18 cellular contexts compared by ENCODE assay signal in the genomic region with DNA sequence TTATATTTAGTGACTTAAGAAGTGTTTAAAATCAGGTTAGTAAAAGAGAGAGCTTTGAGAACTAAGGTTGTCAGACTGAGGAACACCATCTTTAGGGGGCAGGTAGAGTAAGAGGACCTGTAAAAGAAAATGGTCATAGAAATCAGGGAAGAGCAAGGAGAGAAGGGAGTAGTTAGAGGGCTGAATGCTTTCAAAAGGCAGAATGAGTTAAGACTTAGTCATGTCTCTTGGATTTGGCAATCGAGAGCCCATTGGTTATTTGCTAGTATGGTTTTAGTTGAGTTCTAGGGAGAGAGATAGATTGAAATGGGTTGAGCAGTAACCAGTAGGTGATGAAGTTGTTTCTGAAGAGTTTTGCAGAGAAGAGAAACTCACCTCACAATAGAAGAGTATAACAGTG. TPM values are rescaled to one million over a fixed set of nuclear protein-coding genes. Genes with fewer than 3 reads are reported as not detected.
A peak's percentile ranks its signal among the peaks of the same experiment; 100 is the strongest.
DNase-seq lines count a peak whose midpoint lies in the region; ATAC-seq and TF ChIP-seq lines count a peak whose summit lies in the region.
"Had no signal": no experiment of that assay in that cellular context is flagged by ENCODE, and none has a peak within 500 bp of the region (broad histone marks: within the 10 kb centered on the region; RNA-seq: fewer than 3 reads in every experiment).

No MANE protein-coding gene starts in this region.

- no peak for ATAC-seq in activated T-cell treated with anti-CD3 and anti-CD28 coated beads, Interleukin-2, amount 50 U/mL, for 72 hours (replicated peaks in 1 of 2)
- peak; percentile 76 for ATAC-seq in esophagus mucosa
- ATAC-seq in stimulated activated effector memory CD8-positive, alpha-beta T cell treated with anti-CD3 and anti-CD28 coated beads, Interleukin-12 subunit alpha, Interleukin-12 subunit beta, amount 100 ng/mL, for 72 hours: no peak
- no peak for ATAC-seq in HG02885 (IDR thresholded peaks at IDR 0.05; ENCODE audit: poor library complexity, unreplicated experiment)
- ATAC-seq: activated CD8-positive, alpha-beta memory T cell treated with anti-CD3 and anti-CD28 coated beads, Interleukin-2, amount 10 ng/mL, durations not matched to agents 7 days and 5 days had no signal

- peaks cover 5% of the 10 kb centered on the region for H3K4me1 Mint-ChIP-seq in activated T-cell treated with anti-CD3 and anti-CD28 coated beads, Interleukin-2, amount 50 U/mL, for 72 hours (ENCODE audit: low read depth)
- no peaks in the 10 kb centered on the region for H3K4me1 Mint-ChIP-seq in stimulated activated effector memory CD8-positive, alpha-beta T cell treated with anti-CD3 and anti-CD28 coated beads, Interleukin-12 subunit alpha, Interleukin-12 subunit beta, amount 100 ng/mL, for 72 hours
- H3K4me1 Mint-ChIP-seq: activated B cell treated with CpG ODN at 0.5 μM for 24 hours; activated CD8-positive, alpha-beta memory T cell treated with anti-CD3 and anti-CD28 coated beads, Interleukin-2, amount 10 ng/mL, durations not matched to agents 7 days and 5 days; activated naive CD4-positive, alpha-beta T cell treated with anti-CD3 and anti-CD28 coated beads, Interleukin-2, amount 50 U/mL, for 24 hours had no signal

- H3K36me3 Mint-ChIP-seq in activated T-cell treated with anti-CD3 and anti-CD28 coated beads, Interleukin-2, amount 50 U/mL, for 72 hours (ENCODE audit: insufficient read depth in 2 of 2): peaks cover 0 to 12% of the 10 kb centered on the region in 2 donors
- peaks cover 87% of the 10 kb centered on the region for H3K36me3 Mint-ChIP-seq in stimulated activated effector memory CD8-positive, alpha-beta T cell treated with anti-CD3 and anti-CD28 coated beads, Interleukin-12 subunit alpha, Interleukin-12 subunit beta, amount 100 ng/mL, for 72 hours

- peaks cover 76% of the 10 kb centered on the region for H3K36me3 ChIP-seq in left ventricle myocardium inferior

- no peaks in the 10 kb centered on the region for H3K27me3 ChIP-seq in left ventricle myocardium inferior (ENCODE audit: low read depth)
- H3K27me3 ChIP-seq: esophagus squamous epithelium, neutrophil had no signal

- no peak overlapping the region for H3K4me3 ChIP-seq in left ventricle myocardium inferior
- no peak overlapping the region for H3K4me3 ChIP-seq in lower leg skin (ENCODE audit: low read depth, poor library complexity, severe bottlenecking)
- H3K4me3 ChIP-seq: esophagus squamous epithelium had no signal

- intact Hi-C loops in left ventricle myocardium inferior (cut with micrococcal nuclease): no loop called here
- intact Hi-C loops in lower leg skin (cut with DNase I; ENCODE audit: low total_unique reads): no loop called here

- H3K9me3 Mint-ChIP-seq in activated T-cell treated with anti-CD3 and anti-CD28 coated beads, Interleukin-2, amount 50 U/mL, for 72 hours: no peaks in the 10 kb centered on the region
- no peaks in the 10 kb centered on the region for H3K9me3 Mint-ChIP-seq in stimulated activated effector memory CD8-positive, alpha-beta T cell treated with anti-CD3 and anti-CD28 coated beads, Interleukin-12 subunit alpha, Interleukin-12 subunit beta, amount 100 ng/mL, for 72 hours
- H3K9me3 Mint-ChIP-seq: activated B cell treated with CpG ODN at 0.5 μM for 24 hours; activated naive CD4-positive, alpha-beta T cell treated with anti-CD3 and anti-CD28 coated beads, Interleukin-2, amount 50 U/mL, for 24 hours had no signal

- H3K27ac Mint-ChIP-seq in activated T-cell treated with anti-CD3 and anti-CD28 coated beads, Interleukin-2, amount 50 U/mL, for 72 hours: peak overlapping the region; percentile 30
- H3K27ac Mint-ChIP-seq in stimulated activated effector memory CD8-positive, alpha-beta T cell treated with anti-CD3 and anti-CD28 coated beads, Interleukin-12 subunit alpha, Interleukin-12 subunit beta, amount 100 ng/mL, for 72 hours: peak overlapping the region; percentile 2
- H3K27ac Mint-ChIP-seq: activated B cell treated with CpG ODN at 0.5 μM for 24 hours; activated CD8-positive, alpha-beta memory T cell treated with anti-CD3 and anti-CD28 coated beads, Interleukin-2, amount 10 ng/mL, durations not matched to agents 7 days and 5 days; activated naive CD4-positive, alpha-beta T cell treated with anti-CD3 and anti-CD28 coated beads, Interleukin-2, amount 50 U/mL, for 24 hours had no signal

- no peaks in the 10 kb centered on the region for H3K4me1 ChIP-seq in left ventricle myocardium inferior

- TF ChIP-seq CTCF in left ventricle myocardium inferior (IDR thresholded peaks at IDR 0.05; ENCODE audit: borderline replicate concordance) (no peak), lower leg skin (IDR thresholded peaks at IDR 0.05) (no peak)

- H3K27ac ChIP-seq in left ventricle myocardium inferior (replicated peaks): no peak overlapping the region
- H3K27ac ChIP-seq: esophagus squamous epithelium, neutrophil had no signal

- no peak overlapping the region for H3K4me3 Mint-ChIP-seq in activated T-cell treated with anti-CD3 and anti-CD28 coated beads, Interleukin-2, amount 50 U/mL, for 72 hours
- H3K4me3 Mint-ChIP-seq in stimulated activated effector memory CD8-positive, alpha-beta T cell treated with anti-CD3 and anti-CD28 coated beads, Interleukin-12 subunit alpha, Interleukin-12 subunit beta, amount 100 ng/mL, for 72 hours: no peak overlapping the region
- H3K4me3 Mint-ChIP-seq: activated B cell treated with CpG ODN at 0.5 μM for 24 hours; activated CD8-positive, alpha-beta memory T cell treated with anti-CD3 and anti-CD28 coated beads, Interleukin-2, amount 10 ng/mL, durations not matched to agents 7 days and 5 days; activated naive CD4-positive, alpha-beta T cell treated with anti-CD3 and anti-CD28 coated beads, Interleukin-2, amount 50 U/mL, for 24 hours had no signal

- H3K9me3 ChIP-seq in left ventricle myocardium inferior (replicated peaks): no peaks in the 10 kb centered on the region
- H3K9me3 ChIP-seq: esophagus squamous epithelium, neutrophil had no signal

- H3K27me3 Mint-ChIP-seq in activated T-cell treated with anti-CD3 and anti-CD28 coated beads, Interleukin-2, amount 50 U/mL, for 72 hours (ENCODE audit: low read depth): no peaks in the 10 kb centered on the region
- H3K27me3 Mint-ChIP-seq: activated B cell treated with CpG ODN at 0.5 μM for 24 hours; activated CD8-positive, alpha-beta memory T cell treated with anti-CD3 and anti-CD28 coated beads, Interleukin-2, amount 10 ng/mL, durations not matched to agents 7 days and 5 days; activated naive CD4-positive, alpha-beta T cell treated with anti-CD3 and anti-CD28 coated beads, Interleukin-2, amount 50 U/mL, for 24 hours had no signal

- no peak for DNase-seq in activated T-cell treated with anti-CD3 and anti-CD28 coated beads, Interleukin-2, amount 50 U/mL, for 72 hours
- no peak for DNase-seq in activated T-cell treated with anti-CD3 and anti-CD28 coated beads for 4 hours
- DNase-seq in RKO (ENCODE audit: low spot score): peak; percentile 49
- DNase-seq in stimulated activated effector memory CD8-positive, alpha-beta T cell treated with anti-CD3 and anti-CD28 coated beads, Interleukin-12 subunit alpha, Interleukin-12 subunit beta, amount 100 ng/mL, for 72 hours (ENCODE audit: low spot score in 2 of 2): no peak
- DNase-seq in left ventricle myocardium inferior: no peak
- DNase-seq in lower leg skin (ENCODE audit: low spot score in 2 of 2): no peak
- DNase-seq: activated B cell treated with CpG ODN at 0.5 μM for 24 hours; activated CD8-positive, alpha-beta memory T cell treated with anti-CD3 and anti-CD28 coated beads, Interleukin-2, amount 10 ng/mL, durations not matched to agents 7 days and 5 days; esophagus squamous epithelium; NCI-H146; NCI-H510A; stimulated activated naive CD4-positive, alpha-beta T cell treated with Interleukin-2 at 50 U/mL for 16 hours had no signal

- no peak for TF ChIP-seq POLR2A in lower leg skin (IDR thresholded peaks at IDR 0.05)

- WGBS in lower leg skin, 2 donors: 89 to 94% methylated on average over 1 of the region's 1 CpG

RNA-seq across cellular contexts. Expression of a gene that starts 51.1 kb away (rescaled TPM):
- 10 to 100 TPM; 39.5 to 43.3 TPM for total RNA-seq in activated T-cell treated with anti-CD3 and anti-CD28 coated beads, Interleukin-2, amount 50 U/mL, for 72 hours
- total RNA-seq in esophagus mucosa (19.8 TPM), left ventricle myocardium inferior (21.4 TPM), lower leg skin (10 to 100 TPM; 35.3 to 51.0 (median 41.5) TPM)

RNA-seq across cellular contexts. Expression of a gene that starts 57.3 kb away (rescaled TPM):
- not detected for total RNA-seq in activated T-cell treated with anti-CD3 and anti-CD28 coated beads, Interleukin-2, amount 50 U/mL, for 72 hours
- total RNA-seq in esophagus mucosa: not detected
- total RNA-seq in left ventricle myocardium inferior: not detected
- not detected for total RNA-seq in lower leg skin
- total RNA-seq: A673; activated B cell treated with CpG ODN at 0.5 μM for 24 hours; activated CD8-positive, alpha-beta memory T cell treated with anti-CD3 and anti-CD28 coated beads, Interleukin-2, amount 10 ng/mL, durations not matched to agents 7 days and 5 days; esophagus squamous epithelium; OCI-LY7 had no signal
